In genomic region chr1:85607126-85607912, GRCh38 we compare ENCODE assay signal across 12 cellular contexts. TPM values are rescaled to one million over a fixed set of nuclear protein-coding genes. Genes with fewer than 3 reads are reported as not detected.
DNase-seq lines count a peak whose midpoint lies in the region; ATAC-seq and TF ChIP-seq lines count a peak whose summit lies in the region.
"Had no signal": no experiment of that assay in that cellular context is flagged by ENCODE, and none has a peak within 500 bp of the region (broad histone marks: within the 10 kb centered on the region; RNA-seq: fewer than 3 reads in every experiment).

No MANE protein-coding gene starts in this region.

- no peaks in the 10 kb centered on the region for H3K79me2 ChIP-seq in GM23338 (replicated peaks; ENCODE audit: insufficient read depth)

- peaks cover 12% of the 10 kb centered on the region for H3K36me3 Mint-ChIP-seq in GM23338 (ENCODE audit: low read depth)
- no peaks in the 10 kb centered on the region for H3K36me3 Mint-ChIP-seq in progenitor cell of endocrine pancreas (ENCODE audit: insufficient read depth)
- no peaks in the 10 kb centered on the region for H3K36me3 Mint-ChIP-seq in activated CD8-positive, alpha-beta memory T cell treated with anti-CD3 and anti-CD28 coated beads, Interleukin-2, amount 10 ng/mL, durations not matched to agents 7 days and 5 days
- no peaks in the 10 kb centered on the region for H3K36me3 Mint-ChIP-seq in CD4-positive, alpha-beta T cell (ENCODE audit: low read depth)

- peak; percentile 99 for DNase-seq in GM23338 (ENCODE audit: low spot score)
- DNase-seq in SK-N-MC (ENCODE audit: low read depth, low spot score), result no peak
- DNase-seq in fibroblast of the aortic adventitia (ENCODE audit: low read depth), result peak; percentile 98
- DNase-seq in progenitor cell of endocrine pancreas (ENCODE audit: low spot score, unreplicated experiment), result no peak
- no peak for DNase-seq in activated CD8-positive, alpha-beta memory T cell treated with anti-CD3 and anti-CD28 coated beads, Interleukin-2, amount 10 ng/mL, durations not matched to agents 7 days and 5 days
- DNase-seq in NCI-H2029 (lab: John Stamatoyannopoulos, UW), result no peak
- DNase-seq in CD4-positive, alpha-beta T cell, result no peak
- DNase-seq in SHP77 treated with DMSO at 0.1 percent for 48 hours (lab: John Stamatoyannopoulos, UW), result no peak
- DNase-seq: NCI-H1930 had no signal

- H3K36me3 ChIP-seq in GM23338 (ENCODE audit: insufficient read depth) (no peaks in the 10 kb centered on the region; the same call in 1 of the 2 replicates), SK-N-MC (ENCODE audit: insufficient read depth, low read length) (no peaks in the 10 kb centered on the region)
- H3K36me3 ChIP-seq: vagina had no signal

- no peak overlapping the region for H3K9ac ChIP-seq in SK-N-MC (ENCODE audit: insufficient read length)

- H3K4me1 ChIP-seq in GM23338 (ENCODE audit: insufficient read depth), result peaks cover 20% of the 10 kb centered on the region

- H3K9me3 ChIP-seq in SK-N-MC (ENCODE audit: low read depth, low read length), result no peaks in the 10 kb centered on the region
- H3K9me3 ChIP-seq in CD4-positive, alpha-beta T cell (ENCODE audit: control insufficient read depth, low read length), result no peaks in the 10 kb centered on the region
- H3K9me3 ChIP-seq: vagina had no signal

- intact Hi-C loops in CD4-positive, alpha-beta T cell (cut with DNase I, micrococcal nuclease), result no loop called here

- H2AFZ ChIP-seq in GM23338, result no peak overlapping the region

- CTCF ChIA-PET in activated CD8-positive, alpha-beta memory T cell treated with anti-CD3 and anti-CD28 coated beads, Interleukin-2, amount 10 ng/mL, durations not matched to agents 7 days and 5 days (lab: Charles Lee), result no interaction called here
- CTCF ChIA-PET in CD4-positive, alpha-beta T cell (lab: Charles Lee), result no interaction called here

- TF ChIP-seq CTCF in GM23338 (conservative IDR thresholded peaks at IDR 0.05; ENCODE audit: low read depth in 2 of 2) (no peak), fibroblast of the aortic adventitia (IDR thresholded peaks at IDR 0.05; ENCODE audit: insufficient read depth, low read length) (no peak), progenitor cell of endocrine pancreas (IDR thresholded peaks at IDR 0.05; ENCODE audit: unreplicated experiment) (no peak)
- no peak for TF ChIP-seq CTCF in CD4-positive, alpha-beta T cell (IDR thresholded peaks at IDR 0.05)

- H3K9me2 ChIP-seq in GM23338 (ENCODE audit: insufficient read depth), result 0 out of 2 replicates have a peak, but pooled peaks cover 19% of the 10 kb centered on the region

- H3K9me3 Mint-ChIP-seq in GM23338 (peaks cover 11% of the 10 kb centered on the region; the same call in 2 of the 3 replicates), progenitor cell of endocrine pancreas (ENCODE audit: low read depth) (no peaks in the 10 kb centered on the region)
- H3K9me3 Mint-ChIP-seq in activated CD8-positive, alpha-beta memory T cell treated with anti-CD3 and anti-CD28 coated beads, Interleukin-2, amount 10 ng/mL, durations not matched to agents 7 days and 5 days (ENCODE audit: low read depth), result no peaks in the 10 kb centered on the region
- H3K9me3 Mint-ChIP-seq in CD4-positive, alpha-beta T cell, result no peaks in the 10 kb centered on the region
- H3K9me3 Mint-ChIP-seq: dendritic cell treated with granulocyte-macrophage colony-stimulating factor and Interleukin-4, amounts not matched to agents 40 ng/mL and 50 ng/mL, for 4 days had no signal

- H3K27me3 Mint-ChIP-seq in GM23338 (ENCODE audit: insufficient read depth, low read depth, poor library complexity), result peaks cover 10% of the 10 kb centered on the region
- peaks cover 30% of the 10 kb centered on the region for H3K27me3 Mint-ChIP-seq in progenitor cell of endocrine pancreas
- H3K27me3 Mint-ChIP-seq in activated CD8-positive, alpha-beta memory T cell treated with anti-CD3 and anti-CD28 coated beads, Interleukin-2, amount 10 ng/mL, durations not matched to agents 7 days and 5 days, result no peaks in the 10 kb centered on the region
- no peaks in the 10 kb centered on the region for H3K27me3 Mint-ChIP-seq in CD4-positive, alpha-beta T cell
- H3K27me3 Mint-ChIP-seq: dendritic cell treated with granulocyte-macrophage colony-stimulating factor and Interleukin-4, amounts not matched to agents 40 ng/mL and 50 ng/mL, for 4 days had no signal

- peak; percentile 95 for ATAC-seq in GM23338
- ATAC-seq in activated CD8-positive, alpha-beta memory T cell treated with anti-CD3 and anti-CD28 coated beads, Interleukin-2, amount 10 ng/mL, durations not matched to agents 7 days and 5 days, result no peak
- ATAC-seq in CD4-positive, alpha-beta T cell (ENCODE audit: poor library complexity), result no peak

- POLR2A ChIA-PET in CD4-positive, alpha-beta T cell (lab: Charles Lee), result no interaction called here

- peak overlapping the region; percentile 61 for H3K4me2 ChIP-seq in GM23338

- no peaks in the 10 kb centered on the region; the same call in 1 of the 2 replicates for H3F3A ChIP-seq in GM23338 (replicated peaks; ENCODE audit: low read depth)

- H3K27ac Mint-ChIP-seq in GM23338, result peak overlapping the region; percentile 91
- H3K27ac Mint-ChIP-seq in progenitor cell of endocrine pancreas, result peak overlapping the region; percentile 86
- no peak overlapping the region for H3K27ac Mint-ChIP-seq in activated CD8-positive, alpha-beta memory T cell treated with anti-CD3 and anti-CD28 coated beads, Interleukin-2, amount 10 ng/mL, durations not matched to agents 7 days and 5 days
- H3K27ac Mint-ChIP-seq in CD4-positive, alpha-beta T cell, result no peak overlapping the region
- H3K27ac Mint-ChIP-seq: dendritic cell treated with granulocyte-macrophage colony-stimulating factor and Interleukin-4, amounts not matched to agents 40 ng/mL and 50 ng/mL, for 4 days had no signal

- H3K4me3 ChIP-seq in GM23338 (no peak overlapping the region), SK-N-MC (no peak overlapping the region), fibroblast of the aortic adventitia (ENCODE audit: low read depth, low read length) (no peak overlapping the region)
- H3K4me3 ChIP-seq: skin epidermis, vagina had no signal

- H3K4me3 Mint-ChIP-seq in GM23338, result peak overlapping the region; percentile 2; the same call in 1 of the 3 replicates
- H3K4me3 Mint-ChIP-seq in progenitor cell of endocrine pancreas (ENCODE audit: low read depth), result no peak overlapping the region
- no peak overlapping the region for H3K4me3 Mint-ChIP-seq in activated CD8-positive, alpha-beta memory T cell treated with anti-CD3 and anti-CD28 coated beads, Interleukin-2, amount 10 ng/mL, durations not matched to agents 7 days and 5 days
- H3K4me3 Mint-ChIP-seq in CD4-positive, alpha-beta T cell, result no peak overlapping the region
- H3K4me3 Mint-ChIP-seq: dendritic cell treated with granulocyte-macrophage colony-stimulating factor and Interleukin-4, amounts not matched to agents 40 ng/mL and 50 ng/mL, for 4 days had no signal

- peak overlapping the region; percentile 92 for H3K27ac ChIP-seq in GM23338 (ENCODE audit: low read depth)
- peak overlapping the region; percentile 34; the same call in 1 of the 2 replicates for H3K27ac ChIP-seq in SK-N-MC
- H3K27ac ChIP-seq in CD4-positive, alpha-beta T cell (ENCODE audit: low read depth, low read length), result no peak overlapping the region
- H3K27ac ChIP-seq: vagina had no signal

- peaks cover 42% of the 10 kb centered on the region for H3K4me1 Mint-ChIP-seq in GM23338
- H3K4me1 Mint-ChIP-seq in progenitor cell of endocrine pancreas (ENCODE audit: low read depth), result peaks cover 25% of the 10 kb centered on the region
- H3K4me1 Mint-ChIP-seq in activated CD8-positive, alpha-beta memory T cell treated with anti-CD3 and anti-CD28 coated beads, Interleukin-2, amount 10 ng/mL, durations not matched to agents 7 days and 5 days, result no peaks in the 10 kb centered on the region
- H3K4me1 Mint-ChIP-seq in CD4-positive, alpha-beta T cell (ENCODE audit: low read depth), result no peaks in the 10 kb centered on the region

- no peaks in the 10 kb centered on the region for H3K27me3 ChIP-seq in GM23338 (ENCODE audit: insufficient read depth)
- no peaks in the 10 kb centered on the region for H3K27me3 ChIP-seq in CD4-positive, alpha-beta T cell (ENCODE audit: control insufficient read depth, insufficient read depth, low read length)
- H3K27me3 ChIP-seq: vagina had no signal

- H4K20me1 ChIP-seq in GM23338 (replicated peaks; ENCODE audit: insufficient read depth), result no peaks in the 10 kb centered on the region

TF ChIP-seq in GM23338, 12 proteins besides CTCF, POLR2A, EP300 and RAD21 (continues in another document):
- TF ChIP-seq ETS1 (IDR thresholded peaks at IDR 0.05) (no peak), CREB1 (CRISPR knock-in tag; IDR thresholded peaks at IDR 0.05; ENCODE audit: low read depth) (peak; percentile 65), POLR2AphosphoS5 (IDR thresholded peaks at IDR 0.05; ENCODE audit: low read depth) (no peak)

RNA-seq across cellular contexts. Expression of gene CCN1, which starts 26.8 kb away (rescaled TPM):
- 66.5 and 66.6 TPM in 2 replicates for total RNA-seq in GM23338 (2014; rRNA removed; shearing (Covaris generic))
- 130 and 132 TPM in 2 replicates for polyA plus RNA-seq in GM23338 (2016; fragmentation: Nextera tagmentation; extraction: Ambion mirVana)
- total RNA-seq in fibroblast of the aortic adventitia (ENCODE audit: low replicate concordance) (28.0 and 29.6 TPM in 2 replicates), progenitor cell of endocrine pancreas (62.8 and 64.3 TPM in 2 replicates)
- total RNA-seq in activated CD8-positive, alpha-beta memory T cell treated with anti-CD3 and anti-CD28 coated beads, Interleukin-2, amount 10 ng/mL, durations not matched to agents 7 days and 5 days, result not detected
- total RNA-seq in CD4-positive, alpha-beta T cell, result not detected

Comparison
In these comparisons a context has a peak if more than half of its experiments do, and no peak if none do; other contexts are left out.
1. DNase-seq: peak in GM23338 (single experiment) and fibroblast of the aortic adventitia (single experiment); none in SK-N-MC (single experiment), progenitor cell of endocrine pancreas (single experiment), activated CD8-positive, alpha-beta memory T cell treated with anti-CD3 and anti-CD28 coated beads, Interleukin-2, amount 10 ng/mL, durations not matched to agents 7 days and 5 days (single experiment), NCI-H2029 (single experiment), CD4-positive, alpha-beta T cell (0 of 10) and SHP77 treated with DMSO at 0.1 percent for 48 hours (single experiment).
2. H3K27ac Mint-ChIP-seq: peak in GM23338 (single experiment) and progenitor cell of endocrine pancreas (single experiment); none in activated CD8-positive, alpha-beta memory T cell treated with anti-CD3 and anti-CD28 coated beads, Interleukin-2, amount 10 ng/mL, durations not matched to agents 7 days and 5 days (single experiment) and CD4-positive, alpha-beta T cell (single experiment).
3. RNA of gene CCN1, which starts 26.8 kb away (total RNA-seq): 66.5 to 66.6 TPM in GM23338, 62.8 to 64.3 TPM in progenitor cell of endocrine pancreas and 28.0 to 29.6 TPM in fibroblast of the aortic adventitia; not detected in CD4-positive, alpha-beta T cell and not detected in activated CD8-positive, alpha-beta memory T cell treated with anti-CD3 and anti-CD28 coated beads, Interleukin-2, amount 10 ng/mL, durations not matched to agents 7 days and 5 days; every median in the first group is over 10 times any median in the second.